In genomic region chr1:36217667-36218066, GRCh38 we compare ENCODE assay signal across 11 cellular contexts. TPM values are rescaled to one million over a fixed set of nuclear protein-coding genes. Genes with fewer than 3 reads are reported as not detected.
DNase-seq lines count a peak whose midpoint lies in the region; ATAC-seq and TF ChIP-seq lines count a peak whose summit lies in the region.
"Had no signal": no experiment of that assay in that cellular context is flagged by ENCODE, and none has a peak within 500 bp of the region (broad histone marks: within the 10 kb centered on the region; RNA-seq: fewer than 3 reads in every experiment).

No MANE protein-coding gene starts in this region.

- no peaks in the 10 kb centered on the region for H3K27me3 ChIP-seq in dorsolateral prefrontal cortex

- ATAC-seq in GM21825 (IDR thresholded peaks at IDR 0.05; ENCODE audit: unreplicated experiment): no peak

- TF ChIP-seq CTCF in AG10803 (conservative IDR thresholded peaks at IDR 0.05; ENCODE audit: low read length) (peak; percentile 48), dorsolateral prefrontal cortex (IDR thresholded peaks at IDR 0.05 in 54 of 56, conservative IDR thresholded peaks at IDR 0.05 in 2 of 56; ENCODE audit: low read depth in 1 of 56, partially characterized antibody in 56 of 56) (peak in 52 of 56 donors; percentile 23 to 76 (median 54))

- H3K4me3 ChIP-seq in AG10803 (ENCODE audit: low read length): no peak overlapping the region
- no peak overlapping the region for H3K4me3 ChIP-seq in dorsolateral prefrontal cortex

- DNase-seq in AG10803 (ENCODE audit: low read depth) (peak; percentile 55), M059J (ENCODE audit: low read depth) (peak; percentile 53), dorsolateral prefrontal cortex (peak in 3 of 10 donors; percentile 41 to 52 (median 41)), medulla oblongata (ENCODE audit: extremely low spot score) (peak; percentile 71), NCI-H1105 treated with DMSO at 0.1 percent for 48 hours (lab: John Stamatoyannopoulos, UW) (no peak)
- DNase-seq in activated CD4-positive, alpha-beta T cell treated with anti-CD3 and anti-CD28 coated beads for 48 hours: no peak
- DNase-seq in activated T-cell treated with anti-CD3 and anti-CD28 coated beads, Interleukin-2, amount 50 U/mL, for 1 hour: no peak
- DNase-seq: activated CD4-positive, alpha-beta T cell treated with anti-CD3 and anti-CD28 coated beads for 4 hours; DMS79 treated with DMSO at 0.1 percent for 48 hours; NCI-H345 had no signal

- intact Hi-C loops in dorsolateral prefrontal cortex (cut with DNase I): loop anchor here (2.0 to 5.0 kb wide), 3 partner anchors 67 to 120 kb away; partner anchors contain the start of gene TRAPPC3 (in 1 of the 2)

- H3K27ac ChIP-seq in dorsolateral prefrontal cortex: peak overlapping the region in 37 of 59 donors; percentile 9 to 79 (median 55)

RNA-seq across cellular contexts. Expression of gene THRAP3, which starts 6.6 kb away (rescaled TPM):
- total RNA-seq in M059J (2014; rRNA removed; shearing (Covaris generic)): 67.3 and 67.4 TPM in 2 replicates
- 10 to 100 TPM; 55.1 to 96.7 (median 78.0) TPM for total RNA-seq in dorsolateral prefrontal cortex

Comparison
In these comparisons a context has a peak if more than half of its experiments do, and no peak if none do; other contexts are left out.
1. DNase-seq: peak in AG10803 (single experiment), M059J (single experiment) and medulla oblongata (single experiment); none in activated CD4-positive, alpha-beta T cell treated with anti-CD3 and anti-CD28 coated beads for 48 hours (single experiment), NCI-H1105 treated with DMSO at 0.1 percent for 48 hours (single experiment) and activated T-cell treated with anti-CD3 and anti-CD28 coated beads, Interleukin-2, amount 50 U/mL, for 1 hour (single experiment).